ENCODE assay signal across 2 cellular contexts in genomic region chr20:62253398-62253797, GRCh38.
TF ChIP-seq lines count a peak whose summit lies in the region.

No MANE protein-coding gene starts in this region.

TF ChIP-seq in GM23338, 12 proteins besides CTCF, POLR2A, EP300 and RAD21:
- TF ChIP-seq REST (IDR thresholded peaks at IDR 0.05; ENCODE audit: unreplicated experiment) (no peak), NANOG (IDR thresholded peaks at IDR 0.05; ENCODE audit: borderline replicate concordance) (no peak), STAT1 (IDR thresholded peaks at IDR 0.05; ENCODE audit: unreplicated experiment) (no peak), EZH2phosphoT487 (IDR thresholded peaks at IDR 0.05; ENCODE audit: unreplicated experiment) (no peak)
TF ChIP-seq in GM23338: peak in this region for 0.

TF ChIP-seq in WTC11, 78 proteins besides CTCF, POLR2A, EP300 and RAD21 (continued from another document):
- TF ChIP-seq ZNF281 (CRISPR knock-in tag; IDR thresholded peaks at IDR 0.05) (no peak), ZBTB21 (CRISPR knock-in tag; IDR thresholded peaks at IDR 0.05; ENCODE audit: borderline replicate concordance) (no peak), ZNF138 (CRISPR knock-in tag; conservative IDR thresholded peaks at IDR 0.05) (no peak), ZNF671 (CRISPR knock-in tag; IDR thresholded peaks at IDR 0.05) (no peak)
